1 cellular context compared by ENCODE assay signal in the genomic region with DNA sequence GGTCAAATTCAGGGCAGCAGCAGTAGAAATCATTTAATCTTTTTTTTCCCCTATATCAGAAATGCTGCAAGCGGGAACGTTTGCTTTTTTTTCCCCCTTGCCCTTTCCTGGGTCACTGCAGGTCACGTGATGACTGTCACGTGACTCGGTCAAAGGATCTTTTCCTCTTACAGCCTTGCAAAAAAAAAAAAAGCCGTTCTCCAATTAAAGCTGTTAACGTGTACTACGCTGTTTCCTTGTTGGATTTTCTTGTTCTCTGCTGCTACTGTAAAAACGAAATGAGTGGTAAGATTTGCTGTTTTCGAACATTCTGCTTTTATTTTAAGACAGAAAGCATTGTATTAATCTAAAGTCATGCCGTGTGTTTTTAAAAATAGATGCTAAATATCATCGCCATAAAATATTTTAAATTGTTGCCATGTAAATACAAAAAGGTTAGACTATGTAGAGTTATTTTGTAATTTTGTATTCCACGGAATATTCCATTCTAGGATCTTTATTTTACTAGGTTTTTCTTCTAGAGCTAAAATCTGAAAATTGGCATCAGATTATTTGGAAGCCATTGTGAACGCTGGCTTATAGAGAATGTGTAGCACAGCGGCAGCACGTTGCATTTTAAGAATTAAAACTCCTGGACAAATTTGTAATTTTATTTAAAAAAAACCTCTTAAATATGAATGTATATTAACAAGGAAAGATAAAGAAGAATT.
A peak's percentile ranks its signal among the peaks of the same experiment; 100 is the strongest.
TF ChIP-seq lines count a peak whose summit lies in the region.

No MANE protein-coding gene starts in this region.

TF ChIP-seq in HepG2, 621 proteins besides CTCF, POLR2A, EP300 and RAD21 (continued from another document and continues in another):
- no peak for TF ChIP-seq HBP1 (CRISPR knock-in tag; IDR thresholded peaks at IDR 0.05; ENCODE audit: low read depth)
- TF ChIP-seq SMAD9 (CRISPR knock-in tag; IDR thresholded peaks at IDR 0.05): no peak
- no peak for TF ChIP-seq ZNF251 (CRISPR knock-in tag; IDR thresholded peaks at IDR 0.05)
- TF ChIP-seq ZKSCAN1 (IDR thresholded peaks at IDR 0.05; ENCODE audit: low read length): no peak
- TF ChIP-seq ZNF598 (CRISPR knock-in tag; IDR thresholded peaks at IDR 0.05; ENCODE audit: borderline replicate concordance): no peak
- TF ChIP-seq TCF12 (IDR thresholded peaks at IDR 0.05): no peak
- TF ChIP-seq TCF12 (CRISPR knock-in tag; IDR thresholded peaks at IDR 0.05): no peak
- no peak for TF ChIP-seq ARID3A (IDR thresholded peaks at IDR 0.05; ENCODE audit: low read depth, low read length)
- no peak for TF ChIP-seq ZC3H13 (CRISPR knock-in tag; IDR thresholded peaks at IDR 0.05)
- TF ChIP-seq CBX1 (IDR thresholded peaks at IDR 0.05; ENCODE audit: low read depth): no peak
- TF ChIP-seq, protein P1, sequence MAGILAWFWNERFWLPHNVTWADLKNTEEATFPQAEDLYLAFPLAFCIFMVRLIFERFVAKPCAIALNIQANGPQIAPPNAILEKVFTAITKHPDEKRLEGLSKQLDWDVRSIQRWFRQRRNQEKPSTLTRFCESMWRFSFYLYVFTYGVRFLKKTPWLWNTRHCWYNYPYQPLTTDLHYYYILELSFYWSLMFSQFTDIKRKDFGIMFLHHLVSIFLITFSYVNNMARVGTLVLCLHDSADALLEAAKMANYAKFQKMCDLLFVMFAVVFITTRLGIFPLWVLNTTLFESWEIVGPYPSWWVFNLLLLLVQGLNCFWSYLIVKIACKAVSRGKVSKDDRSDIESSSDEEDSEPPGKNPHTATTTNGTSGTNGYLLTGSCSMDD (CRISPR knock-in tag; IDR thresholded peaks at IDR 0.05): no peak
- no peak for TF ChIP-seq ZNF546 (CRISPR knock-in tag; conservative IDR thresholded peaks at IDR 0.05)
- TF ChIP-seq IKZF4 (CRISPR knock-in tag; IDR thresholded peaks at IDR 0.05; ENCODE audit: borderline replicate concordance, low read depth, not compliant biosample characterization): no peak
- TF ChIP-seq ZNF496 (CRISPR knock-in tag; IDR thresholded peaks at IDR 0.05; ENCODE audit: insufficient replicate concordance): no peak
- no peak for TF ChIP-seq NCOR1 (IDR thresholded peaks at IDR 0.05; ENCODE audit: borderline replicate concordance, low read length)
- no peak for TF ChIP-seq ZNF720 (CRISPR knock-in tag; IDR thresholded peaks at IDR 0.05)
- no peak for TF ChIP-seq THAP9 (CRISPR knock-in tag; IDR thresholded peaks at IDR 0.05; ENCODE audit: borderline replicate concordance)
- peak; percentile 80 for TF ChIP-seq LCORL (IDR thresholded peaks at IDR 0.05)
- TF ChIP-seq LCORL (CRISPR knock-in tag; IDR thresholded peaks at IDR 0.05): no peak
- TF ChIP-seq SMAD3 (CRISPR knock-in tag; IDR thresholded peaks at IDR 0.05): no peak
- TF ChIP-seq ELF1 (CRISPR knock-in tag; IDR thresholded peaks at IDR 0.05): peak; percentile 66
- TF ChIP-seq NR2F1 (CRISPR knock-in tag; IDR thresholded peaks at IDR 0.05): peak in 1 of 2 experiments; percentile 70; a peak in 3 of 4 replicates
- no peak for TF ChIP-seq SRSF1 (optimal IDR thresholded peaks at IDR 0.05; ENCODE audit: low read depth, low read length)
- no peak for TF ChIP-seq ZNF549 (CRISPR knock-in tag; IDR thresholded peaks at IDR 0.05)
- TF ChIP-seq ZNF775 (CRISPR knock-in tag; IDR thresholded peaks at IDR 0.05; ENCODE audit: borderline replicate concordance): no peak
- no peak for TF ChIP-seq BRCA1 (CRISPR knock-in tag; IDR thresholded peaks at IDR 0.05)
- TF ChIP-seq, protein P2, sequence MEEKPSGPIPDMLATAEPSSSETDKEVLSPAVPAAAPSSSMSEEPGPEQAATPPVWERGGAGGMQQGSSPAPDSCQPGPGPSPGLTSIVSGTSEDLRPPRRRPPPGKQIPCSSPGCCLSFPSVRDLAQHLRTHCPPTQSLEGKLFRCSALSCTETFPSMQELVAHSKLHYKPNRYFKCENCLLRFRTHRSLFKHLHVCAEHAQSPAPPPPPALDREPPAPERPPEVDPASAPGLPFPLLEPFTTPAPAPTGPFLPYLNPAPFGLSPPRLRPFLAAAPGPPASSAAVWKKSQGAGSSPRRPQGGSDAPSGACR (CRISPR knock-in tag; IDR thresholded peaks at IDR 0.05): no peak
- TF ChIP-seq MTA1 (CRISPR knock-in tag; IDR thresholded peaks at IDR 0.05; ENCODE audit: borderline replicate concordance): no peak
- TF ChIP-seq SRF (IDR thresholded peaks at IDR 0.05; ENCODE audit: low read depth, low read length): peak; percentile 63
- no peak for TF ChIP-seq ZMAT3 (CRISPR knock-in tag; conservative IDR thresholded peaks at IDR 0.05)
- peak; percentile 70 for TF ChIP-seq MNT (IDR thresholded peaks at IDR 0.05)
- TF ChIP-seq SALL1 (CRISPR knock-in tag; IDR thresholded peaks at IDR 0.05): no peak
- no peak for TF ChIP-seq KLF6 (CRISPR knock-in tag; IDR thresholded peaks at IDR 0.05)
- TF ChIP-seq MED8 (CRISPR knock-in tag; IDR thresholded peaks at IDR 0.05; ENCODE audit: insufficient replicate concordance): no peak
- TF ChIP-seq ZNF672 (CRISPR knock-in tag; IDR thresholded peaks at IDR 0.05): no peak
- TF ChIP-seq ATF3 (CRISPR knock-in tag; IDR thresholded peaks at IDR 0.05): no peak
- no peak for TF ChIP-seq HNRNPL (IDR thresholded peaks at IDR 0.05; ENCODE audit: low read depth, low read length)
- TF ChIP-seq ZNF777 (CRISPR knock-in tag; IDR thresholded peaks at IDR 0.05): no peak
- TF ChIP-seq HES4 (CRISPR knock-in tag; IDR thresholded peaks at IDR 0.05; ENCODE audit: borderline replicate concordance): no peak
- TF ChIP-seq RBM39 (IDR thresholded peaks at IDR 0.05; ENCODE audit: low read depth, low read length, poor library complexity, severe bottlenecking): no peak
- no peak for TF ChIP-seq RBM22 (optimal IDR thresholded peaks at IDR 0.05; ENCODE audit: low read length)
- peak; percentile 36 for TF ChIP-seq FOXA3 (CRISPR knock-in tag; IDR thresholded peaks at IDR 0.05)
- TF ChIP-seq ZNF350 (CRISPR knock-in tag; IDR thresholded peaks at IDR 0.05; ENCODE audit: borderline replicate concordance, low read depth): no peak
- TF ChIP-seq ZNF12 (CRISPR knock-in tag; IDR thresholded peaks at IDR 0.05): no peak
- no peak for TF ChIP-seq PAF1 (CRISPR knock-in tag; IDR thresholded peaks at IDR 0.05)
- TF ChIP-seq ZZZ3 (CRISPR knock-in tag; IDR thresholded peaks at IDR 0.05; ENCODE audit: borderline replicate concordance): no peak
- TF ChIP-seq DRAP1 (CRISPR knock-in tag; IDR thresholded peaks at IDR 0.05): 0 out of 2 replicates have a peak, but pooled peaks have one; percentile 48
- no peak for TF ChIP-seq ZNF263 (CRISPR knock-in tag; IDR thresholded peaks at IDR 0.05)
- no peak for TF ChIP-seq ZNF225 (CRISPR knock-in tag; IDR thresholded peaks at IDR 0.05)
- no peak for TF ChIP-seq SP5 (CRISPR knock-in tag; IDR thresholded peaks at IDR 0.05; ENCODE audit: borderline replicate concordance, low read depth)
- TF ChIP-seq, protein P3, sequence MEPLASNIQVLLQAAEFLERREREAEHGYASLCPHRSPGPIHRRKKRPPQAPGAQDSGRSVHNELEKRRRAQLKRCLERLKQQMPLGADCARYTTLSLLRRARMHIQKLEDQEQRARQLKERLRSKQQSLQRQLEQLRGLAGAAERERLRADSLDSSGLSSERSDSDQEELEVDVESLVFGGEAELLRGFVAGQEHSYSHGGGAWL (CRISPR knock-in tag; IDR thresholded peaks at IDR 0.05): no peak
- TF ChIP-seq ZNF24 (IDR thresholded peaks at IDR 0.05): no peak
- TF ChIP-seq DNMT3B (CRISPR knock-in tag; conservative IDR thresholded peaks at IDR 0.05): no peak
- no peak for TF ChIP-seq ZNF747 (CRISPR knock-in tag; IDR thresholded peaks at IDR 0.05; ENCODE audit: borderline replicate concordance)
- TF ChIP-seq ZNF883 (CRISPR knock-in tag; IDR thresholded peaks at IDR 0.05; ENCODE audit: not compliant biosample characterization): no peak
- no peak for TF ChIP-seq PTBP1 (IDR thresholded peaks at IDR 0.05; ENCODE audit: low read depth, low read length, poor library complexity, severe bottlenecking)
- TF ChIP-seq E2F1 (CRISPR knock-in tag; IDR thresholded peaks at IDR 0.05): no peak
- TF ChIP-seq NFYB (CRISPR knock-in tag; IDR thresholded peaks at IDR 0.05): peak; percentile 58
- no peak for TF ChIP-seq ZNF337 (CRISPR knock-in tag; IDR thresholded peaks at IDR 0.05; ENCODE audit: borderline replicate concordance, low read depth)
- no peak for TF ChIP-seq JUND (CRISPR knock-in tag; IDR thresholded peaks at IDR 0.05)
- TF ChIP-seq ZNF83 (CRISPR knock-in tag; IDR thresholded peaks at IDR 0.05; ENCODE audit: borderline replicate concordance): no peak
